In the genomic region with DNA sequence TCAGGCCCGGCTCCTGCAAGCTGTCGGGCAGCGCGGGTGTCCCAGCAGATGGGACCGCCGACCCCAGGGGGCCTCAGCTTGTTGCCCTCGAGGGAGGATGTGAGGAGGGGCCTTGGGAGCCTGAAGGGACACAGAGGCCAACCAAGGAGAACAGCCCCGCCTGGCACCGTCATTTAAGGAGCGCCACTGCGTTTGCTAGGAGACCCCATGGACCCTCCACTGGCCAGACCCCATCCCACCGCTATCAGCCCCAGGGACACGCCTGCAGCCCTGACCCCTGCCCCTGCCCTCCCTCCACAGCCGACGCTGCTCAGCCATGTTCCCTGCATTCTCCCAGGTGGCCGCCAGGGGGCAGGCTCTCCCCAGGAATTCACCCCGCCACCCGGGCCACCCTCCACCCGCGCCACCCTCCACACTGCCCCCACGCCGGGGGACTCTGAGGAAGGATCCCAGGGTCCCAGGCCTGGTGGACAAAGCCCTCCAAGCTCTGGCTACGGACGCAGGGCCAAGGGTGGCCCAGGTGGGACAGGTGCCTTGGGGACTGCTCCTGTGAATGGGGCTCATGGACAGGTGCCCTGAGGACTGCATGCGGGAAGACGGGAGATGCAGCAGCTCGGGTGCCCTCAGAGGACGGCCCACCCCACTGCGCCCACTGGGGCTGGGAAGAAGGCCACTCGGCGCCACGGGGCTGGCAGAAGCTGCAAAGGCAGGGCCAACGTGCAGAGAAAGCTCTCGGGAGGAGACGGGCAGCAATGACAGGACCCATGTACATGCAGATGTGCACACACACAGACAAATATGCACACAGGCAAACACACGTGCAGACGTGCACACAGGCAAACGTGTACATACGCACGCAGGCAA, we compare ENCODE assay signal across 9 cellular contexts. TPM values are rescaled to one million over a fixed set of nuclear protein-coding genes. Genes with fewer than 3 reads are reported as not detected.
DNase-seq lines count a peak whose midpoint lies in the region; ATAC-seq, FAIRE-seq and TF ChIP-seq lines count a peak whose summit lies in the region.
"Had no signal": no experiment of that assay in that cellular context is flagged by ENCODE, and none has a peak within 500 bp of the region (broad histone marks: within the 10 kb centered on the region; RNA-seq: fewer than 3 reads in every experiment).

No MANE protein-coding gene starts in this region.

- no peak for TF ChIP-seq EP300 in K562 (IDR thresholded peaks at IDR 0.05; ENCODE audit: low read length)

- TF ChIP-seq RAD21 in K562 (CRISPR knock-in tag; conservative IDR thresholded peaks at IDR 0.05 in 1 of 2, IDR thresholded peaks at IDR 0.05 in 1 of 2): peak; percentile 93

- no TSS peak for BruUV-seq in K562 (replicated peaks; lab: Mats Ljungman, UMichigan)

- peak; percentile 67 for FAIRE-seq in K562 (lab: Jason Lieb, UNC)

- 33% methylated on average over 31 of the region's 40 CpGs for WGBS in K562 (ENCODE audit: insufficient coverage, low coverage, missing lambda C conversion rate)

- H3K27ac Mint-ChIP-seq in HFFc6: no peak overlapping the region

- no peak overlapping the region for H3K4me3 ChIP-seq in K562
- H3K4me3 ChIP-seq in kidney epithelial cell (ENCODE audit: low read depth, low read length): no peak overlapping the region

- peaks cover 4% of the 10 kb centered on the region for H3K27me3 Mint-ChIP-seq in HFFc6 (ENCODE audit: insufficient read depth)

- CTCF ChIA-PET in K562 (lab: Yijun Ruan, JAX; ENCODE audit: low intra/inter-chr PET ratio): interaction anchor here (0.8 to 2.4 kb wide), 5 partner anchors 34 to 183 kb away, joined by 3 to 24 read pairs (median 5); a partner anchor contains a TSS

- peaks cover 16 to 67% of the 10 kb centered on the region in 2 experiments for H3K4me1 ChIP-seq in K562 (replicated peaks in 1 of 2; ENCODE audit: control insufficient read depth in 2 of 2, insufficient read depth in 2 of 2, low read length in 2 of 2)

- DNase-seq in C1 segment of cervical spinal cord (lab: John Stamatoyannopoulos, UW) (peak in 11 of 14 donors; percentile 13 to 77 (median 42)), HFFc6 (no peak), UCSD-AML1 (lab: John Stamatoyannopoulos, UW; ENCODE audit: unreplicated experiment) (peak; percentile 60), K562 (ENCODE audit: extremely low read depth in 1 of 4, low spot score in 3 of 4) (peak; percentile 73 to 90 (median 87)), kidney epithelial cell (ENCODE audit: low read depth) (no peak)
- peak; percentile 73 to 79 for DNase-seq in stimulated activated CD4-positive, alpha-beta T cell treated with anti-CD3 and anti-CD28 coated beads, Interleukin-2, amount 100 ng/mL, for 48 hours

- H3K79me2 ChIP-seq in K562 (ENCODE audit: control insufficient read depth, insufficient read depth, low read length): peaks cover 26% of the 10 kb centered on the region; the same call in 2 of the 3 replicates

- POLR2A ChIA-PET in K562 (lab: Yijun Ruan, JAX): interaction anchor here (0.6 to 1.5 kb wide), 2 partner anchors 32 to 160 kb away, joined by 4 read pairs; no protein-coding TSS in a partner anchor

- H3K4me3 Mint-ChIP-seq in HFFc6: no peak overlapping the region

- H3K9me1 ChIP-seq in K562 (ENCODE audit: control insufficient read depth, insufficient read depth, low read length): no peaks in the 10 kb centered on the region

- no peak for TF ChIP-seq POLR2A in K562 (conservative IDR thresholded peaks at IDR 0.05)

- ATAC-seq in K562 (peak; percentile 79), HG03025 (IDR thresholded peaks at IDR 0.05; ENCODE audit: low FRiP score, unreplicated experiment) (no peak), HG03469 (IDR thresholded peaks at IDR 0.05; ENCODE audit: unreplicated experiment) (no peak)

- peaks cover 33% of the 10 kb centered on the region for H3K4me1 Mint-ChIP-seq in HFFc6 (ENCODE audit: low read depth)

- no peak overlapping the region for H2AFZ ChIP-seq in K562 (ENCODE audit: low read depth, low read length)

- no peaks in the 10 kb centered on the region for H3K9me3 Mint-ChIP-seq in HFFc6

- H3K9ac ChIP-seq in K562 (ENCODE audit: insufficient read depth in 1 of 2, low read depth in 2 of 2, low read length in 2 of 2): peak overlapping the region in 1 of 2 experiments; percentile 79; a peak in 2 of 4 replicates

- H3K27ac ChIP-seq in K562 (ENCODE audit: extremely low read depth, low read depth, low read length): no peak overlapping the region

- H3K4me2 ChIP-seq in K562 (ENCODE audit: insufficient read depth, low read length): no peak overlapping the region

- no peaks in the 10 kb centered on the region for H3K9me3 ChIP-seq in K562 (replicated peaks; ENCODE audit: control insufficient read depth, insufficient read depth, low read depth, low read length)

- H3K36me3 ChIP-seq in K562 (ENCODE audit: control insufficient read depth, insufficient read depth, low read length) (peaks cover 54% of the 10 kb centered on the region; the same call in 2 of the 3 replicates), kidney epithelial cell (ENCODE audit: control insufficient read depth, insufficient read depth, low read length) (no peaks in the 10 kb centered on the region)

- intact Hi-C loops in K562 (cut with micrococcal nuclease): no loop called here

- H3K27me3 ChIP-seq in K562 (ENCODE audit: control insufficient read depth in 2 of 2, insufficient read depth in 2 of 2, low read length in 2 of 2): no peaks in the 10 kb centered on the region
- no peaks in the 10 kb centered on the region for H3K27me3 ChIP-seq in kidney epithelial cell (ENCODE audit: control insufficient read depth, insufficient read depth, low read length)

- peaks cover 16% of the 10 kb centered on the region for H3K36me3 Mint-ChIP-seq in HFFc6 (ENCODE audit: low read depth)

- peaks cover 11% of the 10 kb centered on the region; the same call in 1 of the 2 replicates for H4K20me1 ChIP-seq in K562 (replicated peaks; ENCODE audit: control insufficient read depth, insufficient read depth, low read length)

- TF ChIP-seq CTCF in HFFc6 (IDR thresholded peaks at IDR 0.05) (peak; percentile 100), K562 (IDR thresholded peaks at IDR 0.05 in 2 of 3, conservative IDR thresholded peaks at IDR 0.05 in 1 of 3; ENCODE audit: insufficient read depth in 2 of 3, low read depth in 1 of 3, low read length in 3 of 3) (peak; percentile 86 to 91 (median 87)), kidney epithelial cell (IDR thresholded peaks at IDR 0.05; ENCODE audit: insufficient read depth, low read length, poor library complexity, severe bottlenecking) (peak; percentile 94)

- in situ Hi-C loops in K562 (cut with MboI): no loop called here

RNA-seq across cellular contexts. Expression of a gene that starts 34.4 kb away (rescaled TPM):
- total RNA-seq in HFFc6 (2021; fragmentation: NEBNext Ultra II Directional; extraction: Animal tissue kit (Norgen Biotek cat#: 25700)): 10 to 100 TPM; 73.8 to 95.6 (median 78.7) TPM
- 21.1 and 62.3 TPM in 2 replicates for total RNA-seq in K562 (2011; cell fraction: chromatin; rRNA removed; ENCODE audit: low replicate concordance)
- 28.3 and 30.5 TPM in 2 replicates for total RNA-seq in K562 (2011; cell fraction: nucleolus; rRNA removed)
- total RNA-seq in K562 (2011; cell fraction: nucleoplasm; rRNA removed): 15.8 and 17.5 TPM in 2 replicates
- total RNA-seq in K562 (2014; rRNA removed) (6.0 and 10.7 TPM in 2 replicates), K562 (2014; rRNA removed; fragmentation: Illumina TruSeq; extraction: Trizol) (1.4 and 1.9 TPM in 2 replicates), K562 (2015; rRNA removed; fragmentation: Illumina TruSeq; extraction: Trizol) (4.1 and 5.3 TPM in 2 replicates), K562 (2021) (21.4 and 22.1 TPM in 2 replicates), kidney epithelial cell (26.5 and 26.6 TPM in 2 replicates)
- polyA plus RNA-seq in K562 (2011; rRNA removed) (2.9 and 5.8 TPM in 2 replicates), K562 (2014; fragmentation: Illumina TruSeq; extraction: Trizol) (8.0 and 11.3 TPM in 2 replicates), K562 (2014; fragmentation: Nextera tagmentation; extraction: Ambion mirVana) (under 1 TPM; 0.38 to 0.61 TPM), K562 (2014; rRNA removed) (7.6 and 8.3 TPM in 2 replicates)
- 2.9 and 6.4 TPM in 2 replicates for polyA plus RNA-seq in K562 (2011; cell fraction: cytosol; rRNA removed)
- 9.4 and 20.2 TPM in 2 replicates for polyA plus RNA-seq in K562 (2011; cell fraction: nucleus; rRNA removed)
- polyA plus RNA-seq in K562 (2012): 16.8 and 22.4 TPM in 2 replicates
- polyA minus RNA-seq in K562 (2011; rRNA and poly(A)+ RNA removed): 5.1 and 9.5 TPM in 2 replicates
- polyA minus RNA-seq in K562 (2011; cell fraction: cytosol; rRNA and poly(A)+ RNA removed): 15.8 and 26.9 TPM in 2 replicates
- polyA minus RNA-seq in K562 (2011; cell fraction: nucleus; rRNA and poly(A)+ RNA removed): 13.1 and 15.9 TPM in 2 replicates

RNA-seq across cellular contexts. Expression of a gene that starts 39.3 kb away (rescaled TPM):
- total RNA-seq in HFFc6 (2021; fragmentation: NEBNext Ultra II Directional; extraction: Animal tissue kit (Norgen Biotek cat#: 25700)): 10 to 100 TPM; 22.7 to 25.3 (median 24.9) TPM
- 35.4 and 89.8 TPM in 2 replicates for total RNA-seq in K562 (2011; cell fraction: chromatin; rRNA removed; ENCODE audit: low replicate concordance)
- 60.3 and 65.9 TPM in 2 replicates for total RNA-seq in K562 (2011; cell fraction: nucleolus; rRNA removed)
- 35.3 and 37.6 TPM in 2 replicates for total RNA-seq in K562 (2011; cell fraction: nucleoplasm; rRNA removed)
- total RNA-seq in K562 (2014; rRNA removed) (46.5 and 57.8 TPM in 2 replicates), K562 (2014; rRNA removed; fragmentation: Illumina TruSeq; extraction: Trizol) (7.6 and 7.9 TPM in 2 replicates), K562 (2015; rRNA removed; fragmentation: Illumina TruSeq; extraction: Trizol) (25.6 and 27.3 TPM in 2 replicates), K562 (2021) (42.1 and 49.2 TPM in 2 replicates), kidney epithelial cell (46.6 and 48.7 TPM in 2 replicates)
- polyA plus RNA-seq in K562 (2011; rRNA removed) (15.0 and 19.4 TPM in 2 replicates), K562 (2014; fragmentation: Illumina TruSeq; extraction: Trizol) (9.6 and 20.4 TPM in 2 replicates), K562 (2014; fragmentation: Nextera tagmentation; extraction: Ambion mirVana) (under 1 TPM; 0.15 to 0.52 TPM), K562 (2014; rRNA removed) (35.0 and 36.4 TPM in 2 replicates)
- 21.9 and 50.9 TPM in 2 replicates for polyA plus RNA-seq in K562 (2011; cell fraction: cytosol; rRNA removed)
- 54.2 and 84.9 TPM in 2 replicates for polyA plus RNA-seq in K562 (2011; cell fraction: nucleus; rRNA removed)
- polyA plus RNA-seq in K562 (2012): 22.8 and 28.5 TPM in 2 replicates
- polyA minus RNA-seq in K562 (2011; rRNA and poly(A)+ RNA removed): 4.5 and 9.4 TPM in 2 replicates
- polyA minus RNA-seq in K562 (2011; cell fraction: cytosol; rRNA and poly(A)+ RNA removed): 13.0 and 16.6 TPM in 2 replicates
- polyA minus RNA-seq in K562 (2011; cell fraction: nucleus; rRNA and poly(A)+ RNA removed): 9.6 and 12.0 TPM in 2 replicates

RNA-seq across cellular contexts. Expression of a gene that starts 42.3 kb away (rescaled TPM):
- not detected for total RNA-seq in HFFc6 (2021; fragmentation: NEBNext Ultra II Directional; extraction: Animal tissue kit (Norgen Biotek cat#: 25700))
- total RNA-seq in K562 (2011; cell fraction: chromatin; rRNA removed; ENCODE audit: low replicate concordance): 1.8 and 7.1 TPM in 2 replicates
- total RNA-seq in K562 (2011; cell fraction: nucleolus; rRNA removed): 2.9 and 3.5 TPM in 2 replicates
- total RNA-seq in K562 (2011; cell fraction: nucleoplasm; rRNA removed): 1.8 and 2.6 TPM in 2 replicates
- total RNA-seq in K562 (2014; rRNA removed) (0.82 and 1.3 TPM in 2 replicates), K562 (2014; rRNA removed; fragmentation: Illumina TruSeq; extraction: Trizol) (0.11 and 0.38 TPM in 2 replicates), K562 (2015; rRNA removed; fragmentation: Illumina TruSeq; extraction: Trizol) (0.34 and 0.58 TPM in 2 replicates), K562 (2021) (0.92 and 2.4 TPM in 2 replicates), kidney epithelial cell (1.7 and 7.8 TPM in 2 replicates)
- polyA plus RNA-seq in K562 (2011; rRNA removed) (1.8 and 2.2 TPM in 2 replicates), K562 (2014; fragmentation: Illumina TruSeq; extraction: Trizol) (0.54 and 1.1 TPM in 2 replicates), K562 (2014; fragmentation: Nextera tagmentation; extraction: Ambion mirVana) (under 1 TPM in 1 of 2 experiments, not detected in 1; 0.11 TPM), K562 (2014; rRNA removed) (0.56 and 0.73 TPM in 2 replicates)
- 1.9 and 5.2 TPM in 2 replicates for polyA plus RNA-seq in K562 (2011; cell fraction: cytosol; rRNA removed)
- polyA plus RNA-seq in K562 (2011; cell fraction: nucleus; rRNA removed): 4.3 and 9.8 TPM in 2 replicates
- 3.2 and 4.0 TPM in 2 replicates for polyA plus RNA-seq in K562 (2012)
- polyA minus RNA-seq in K562 (2011; rRNA and poly(A)+ RNA removed): 1.5 and 1.9 TPM in 2 replicates
- polyA minus RNA-seq in K562 (2011; cell fraction: cytosol; rRNA and poly(A)+ RNA removed): 0.86 and 2.2 TPM in 2 replicates
- polyA minus RNA-seq in K562 (2011; cell fraction: nucleus; rRNA and poly(A)+ RNA removed): 2.3 and 3.4 TPM in 2 replicates
- total RNA-seq: skeletal muscle tissue had no signal

RNA-seq across cellular contexts. Expression of a gene that starts 59.2 kb away (rescaled TPM):
- 1 to 10 TPM; 7.1 to 8.8 (median 7.4) TPM for total RNA-seq in HFFc6 (2021; fragmentation: NEBNext Ultra II Directional; extraction: Animal tissue kit (Norgen Biotek cat#: 25700))
- total RNA-seq in K562 (2011; cell fraction: chromatin; rRNA removed; ENCODE audit: low replicate concordance): 10.2 and 37.7 TPM in 2 replicates
- total RNA-seq in K562 (2011; cell fraction: nucleolus; rRNA removed): 58.8 and 84.5 TPM in 2 replicates
- total RNA-seq in K562 (2011; cell fraction: nucleoplasm; rRNA removed): 27.7 and 36.4 TPM in 2 replicates
- total RNA-seq in K562 (2014; rRNA removed) (2.5 and 5.2 TPM in 2 replicates), K562 (2014; rRNA removed; fragmentation: Illumina TruSeq; extraction: Trizol) (2.3 and 2.8 TPM in 2 replicates), K562 (2015; rRNA removed; fragmentation: Illumina TruSeq; extraction: Trizol) (2.5 and 3.1 TPM in 2 replicates), K562 (2021) (21.0 and 24.0 TPM in 2 replicates), kidney epithelial cell (0.04 and 0.21 TPM in 2 replicates)
- polyA plus RNA-seq in K562 (2011; rRNA removed) (2.9 and 4.4 TPM in 2 replicates), K562 (2014; fragmentation: Illumina TruSeq; extraction: Trizol) (4.3 and 6.7 TPM in 2 replicates), K562 (2014; fragmentation: Nextera tagmentation; extraction: Ambion mirVana) (1 to 10 TPM; 1.5 to 2.6 TPM), K562 (2014; rRNA removed) (5.7 and 6.1 TPM in 2 replicates)
- polyA plus RNA-seq in K562 (2011; cell fraction: cytosol; rRNA removed): 4.0 and 21.7 TPM in 2 replicates
- 3.7 and 12.5 TPM in 2 replicates for polyA plus RNA-seq in K562 (2011; cell fraction: nucleus; rRNA removed)
- 11.5 and 11.6 TPM in 2 replicates for polyA plus RNA-seq in K562 (2012)
- 0.90 and 1.6 TPM in 2 replicates for polyA minus RNA-seq in K562 (2011; rRNA and poly(A)+ RNA removed)
- polyA minus RNA-seq in K562 (2011; cell fraction: cytosol; rRNA and poly(A)+ RNA removed): 17.4 and 19.6 TPM in 2 replicates
- 3.1 and 6.1 TPM in 2 replicates for polyA minus RNA-seq in K562 (2011; cell fraction: nucleus; rRNA and poly(A)+ RNA removed)

Comparison
In these comparisons a context has a peak if more than half of its experiments do, and no peak if none do; other contexts are left out.
1. DNase-seq: peak in C1 segment of cervical spinal cord (11 of 14), UCSD-AML1 (single experiment), K562 (4 of 4) and stimulated activated CD4-positive, alpha-beta T cell treated with anti-CD3 and anti-CD28 coated beads, Interleukin-2, amount 100 ng/mL, for 48 hours (2 of 2); none in HFFc6 (single experiment) and kidney epithelial cell (single experiment).
2. Peak in every context shown above with its lines, with median percentiles within 50 percentile points of each other: CTCF ChIP-seq.